ENCODE assay signal across 8 cellular contexts in genomic region chr1:244919320-244920282, GRCh38. TPM values are rescaled to one million over a fixed set of nuclear protein-coding genes. Genes with fewer than 3 reads are reported as not detected.
A peak's percentile ranks its signal among the peaks of the same experiment; 100 is the strongest.
DNase-seq lines count a peak whose midpoint lies in the region; FAIRE-seq and TF ChIP-seq lines count a peak whose summit lies in the region.

No MANE protein-coding gene starts in this region.

- 67 to 71% (median 67%) methylated on average over 9 of the region's 9 CpGs for WGBS in small intestine, 3 donors

- in situ Hi-C loops in GM13977 (cut with MboI; ENCODE audit: low pct_unique_long_range_greater_than_20kb, low sequenced_read_pairs, unreplicated experiment), result no loop called here

- H3K27me3 ChIP-seq in endocrine pancreas (ENCODE audit: control insufficient read depth, insufficient read depth, low read length) (no peaks in the 10 kb centered on the region), small intestine (ENCODE audit: control insufficient read depth in 2 of 2, insufficient read depth in 2 of 2, low read length in 2 of 2) (no peaks in the 10 kb centered on the region)

- FAIRE-seq in RCC 7860 (lab: Jason Lieb, UNC), result no peak
- FAIRE-seq in small intestine (lab: Jason Lieb, UNC), result no peak

- H3K36me3 ChIP-seq in endocrine pancreas (ENCODE audit: control insufficient read depth, insufficient read depth, low read length) (no peaks in the 10 kb centered on the region), small intestine (ENCODE audit: control insufficient read depth in 2 of 2, insufficient read depth in 2 of 2, low read length in 2 of 2) (no peaks in the 10 kb centered on the region)

- H3K4me1 ChIP-seq in endocrine pancreas (ENCODE audit: control insufficient read depth, insufficient read depth, low read length) (peaks cover 6% of the 10 kb centered on the region), small intestine (ENCODE audit: control insufficient read depth in 2 of 2, insufficient read depth in 1 of 2, low read depth in 1 of 2, low read length in 1 of 2) (peaks cover 0 to 3% of the 10 kb centered on the region in 2 donors)

- H3K9me3 ChIP-seq in endocrine pancreas (ENCODE audit: control insufficient read depth, low read length) (no peaks in the 10 kb centered on the region), small intestine (ENCODE audit: control insufficient read depth, low read depth) (no peaks in the 10 kb centered on the region)

- H3K9ac ChIP-seq in endocrine pancreas (ENCODE audit: control insufficient read depth, insufficient read depth, low read length), result peak overlapping the region; percentile 92

- H3K27ac ChIP-seq in small intestine (ENCODE audit: low read depth in 1 of 2, low read length in 1 of 2), result no peak overlapping the region

- DNase-seq in GM13977 (ENCODE audit: low spot score) (peak; percentile 65), NB4 (ENCODE audit: low read depth) (peak; percentile 28), retinal pigment epithelial cell (ENCODE audit: low read depth) (no peak), C1 segment of cervical spinal cord (lab: John Stamatoyannopoulos, UW) (no peak), RCC 7860 (ENCODE audit: low spot score) (no peak), small intestine (no peak)
- DNase-seq in activated CD8-positive, alpha-beta memory T cell treated with anti-CD3 and anti-CD28 coated beads, Interleukin-2, amount 50 U/mL, for 48 hours, result no peak

- TF ChIP-seq CTCF in GM13977 (IDR thresholded peaks at IDR 0.05; ENCODE audit: extremely low read depth, insufficient read depth, missing control alignments), result no peak
- TF ChIP-seq CTCF in NB4 (IDR thresholded peaks at IDR 0.05; ENCODE audit: low read depth, low read length), result no peak
- no peak for TF ChIP-seq CTCF in retinal pigment epithelial cell (conservative IDR thresholded peaks at IDR 0.05; ENCODE audit: low read depth, low read length)

- H3K4me3 ChIP-seq in NB4 (ENCODE audit: low read depth, low read length), result peak overlapping the region; percentile 68
- H3K4me3 ChIP-seq in endocrine pancreas (ENCODE audit: control insufficient read depth, insufficient read depth, low read length), result peak overlapping the region; percentile 94
- peak overlapping the region; percentile 58 for H3K4me3 ChIP-seq in retinal pigment epithelial cell (ENCODE audit: low read length)
- H3K4me3 ChIP-seq in small intestine (ENCODE audit: low read depth in 1 of 2, low read length in 2 of 2), result peak overlapping the region in 1 of 2 donors; percentile 55

- TF ChIP-seq POLR2A in NB4 (IDR thresholded peaks at IDR 0.05; ENCODE audit: extremely low read depth, insufficient read length), result no peak

RNA-seq across cellular contexts. Expression of gene HNRNPU, which starts 55.3 kb away (rescaled TPM):
- polyA plus RNA-seq in small intestine, result 100 to 1,000 TPM in 2 of 3 donors, 10 to 100 TPM in 1; 84.8 to 194 (median 109) TPM

Comparison
In these comparisons a context has a peak if more than half of its experiments do, and no peak if none do; other contexts are left out.
1. DNase-seq: peak in GM13977 (single experiment) and NB4 (single experiment); none in retinal pigment epithelial cell (single experiment), C1 segment of cervical spinal cord (0 of 14), RCC 7860 (single experiment), activated CD8-positive, alpha-beta memory T cell treated with anti-CD3 and anti-CD28 coated beads, Interleukin-2, amount 50 U/mL, for 48 hours (single experiment) and small intestine (single experiment).